1 cellular context compared by ENCODE assay signal in the genomic region with DNA sequence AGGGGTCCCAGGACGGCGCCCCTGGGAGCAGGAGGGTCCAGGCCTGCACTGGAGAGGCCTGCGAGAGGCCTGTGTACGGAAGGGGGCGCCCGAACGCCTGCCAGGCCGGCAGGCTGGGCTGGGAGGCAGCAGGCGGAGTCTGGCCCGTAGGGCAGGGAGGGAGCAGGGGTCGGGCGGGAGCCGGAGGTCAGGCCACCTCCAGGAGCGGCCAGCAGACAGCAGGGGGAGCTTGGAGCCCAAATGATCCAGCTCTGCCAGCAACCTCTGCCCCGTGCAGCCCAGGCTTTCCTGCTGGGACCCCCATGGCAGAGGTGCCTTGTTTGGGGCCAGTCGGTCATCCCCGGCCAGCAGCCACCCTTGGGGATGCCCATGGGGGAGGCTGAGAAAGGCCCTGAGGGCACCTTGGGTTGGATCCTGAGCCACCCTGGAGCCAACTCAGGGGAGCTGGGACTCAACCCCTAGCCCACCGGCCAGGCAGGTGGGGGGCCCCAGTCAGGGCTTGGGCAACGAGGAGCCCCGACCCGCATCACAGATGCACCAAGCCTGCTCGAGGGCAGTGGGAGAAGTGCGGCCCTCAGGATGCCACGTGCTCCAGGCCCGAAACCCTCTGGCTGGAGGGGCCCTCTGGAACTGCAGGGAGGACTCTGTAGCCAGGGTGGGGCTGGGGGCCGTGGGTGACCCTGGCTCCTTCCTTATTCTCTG.
TF ChIP-seq lines count a peak whose summit lies in the region.

No MANE protein-coding gene starts in this region.

TF ChIP-seq in HepG2, 621 proteins besides CTCF, POLR2A, EP300 and RAD21 (continued from another document and continues in another):
- TF ChIP-seq, protein P1, sequence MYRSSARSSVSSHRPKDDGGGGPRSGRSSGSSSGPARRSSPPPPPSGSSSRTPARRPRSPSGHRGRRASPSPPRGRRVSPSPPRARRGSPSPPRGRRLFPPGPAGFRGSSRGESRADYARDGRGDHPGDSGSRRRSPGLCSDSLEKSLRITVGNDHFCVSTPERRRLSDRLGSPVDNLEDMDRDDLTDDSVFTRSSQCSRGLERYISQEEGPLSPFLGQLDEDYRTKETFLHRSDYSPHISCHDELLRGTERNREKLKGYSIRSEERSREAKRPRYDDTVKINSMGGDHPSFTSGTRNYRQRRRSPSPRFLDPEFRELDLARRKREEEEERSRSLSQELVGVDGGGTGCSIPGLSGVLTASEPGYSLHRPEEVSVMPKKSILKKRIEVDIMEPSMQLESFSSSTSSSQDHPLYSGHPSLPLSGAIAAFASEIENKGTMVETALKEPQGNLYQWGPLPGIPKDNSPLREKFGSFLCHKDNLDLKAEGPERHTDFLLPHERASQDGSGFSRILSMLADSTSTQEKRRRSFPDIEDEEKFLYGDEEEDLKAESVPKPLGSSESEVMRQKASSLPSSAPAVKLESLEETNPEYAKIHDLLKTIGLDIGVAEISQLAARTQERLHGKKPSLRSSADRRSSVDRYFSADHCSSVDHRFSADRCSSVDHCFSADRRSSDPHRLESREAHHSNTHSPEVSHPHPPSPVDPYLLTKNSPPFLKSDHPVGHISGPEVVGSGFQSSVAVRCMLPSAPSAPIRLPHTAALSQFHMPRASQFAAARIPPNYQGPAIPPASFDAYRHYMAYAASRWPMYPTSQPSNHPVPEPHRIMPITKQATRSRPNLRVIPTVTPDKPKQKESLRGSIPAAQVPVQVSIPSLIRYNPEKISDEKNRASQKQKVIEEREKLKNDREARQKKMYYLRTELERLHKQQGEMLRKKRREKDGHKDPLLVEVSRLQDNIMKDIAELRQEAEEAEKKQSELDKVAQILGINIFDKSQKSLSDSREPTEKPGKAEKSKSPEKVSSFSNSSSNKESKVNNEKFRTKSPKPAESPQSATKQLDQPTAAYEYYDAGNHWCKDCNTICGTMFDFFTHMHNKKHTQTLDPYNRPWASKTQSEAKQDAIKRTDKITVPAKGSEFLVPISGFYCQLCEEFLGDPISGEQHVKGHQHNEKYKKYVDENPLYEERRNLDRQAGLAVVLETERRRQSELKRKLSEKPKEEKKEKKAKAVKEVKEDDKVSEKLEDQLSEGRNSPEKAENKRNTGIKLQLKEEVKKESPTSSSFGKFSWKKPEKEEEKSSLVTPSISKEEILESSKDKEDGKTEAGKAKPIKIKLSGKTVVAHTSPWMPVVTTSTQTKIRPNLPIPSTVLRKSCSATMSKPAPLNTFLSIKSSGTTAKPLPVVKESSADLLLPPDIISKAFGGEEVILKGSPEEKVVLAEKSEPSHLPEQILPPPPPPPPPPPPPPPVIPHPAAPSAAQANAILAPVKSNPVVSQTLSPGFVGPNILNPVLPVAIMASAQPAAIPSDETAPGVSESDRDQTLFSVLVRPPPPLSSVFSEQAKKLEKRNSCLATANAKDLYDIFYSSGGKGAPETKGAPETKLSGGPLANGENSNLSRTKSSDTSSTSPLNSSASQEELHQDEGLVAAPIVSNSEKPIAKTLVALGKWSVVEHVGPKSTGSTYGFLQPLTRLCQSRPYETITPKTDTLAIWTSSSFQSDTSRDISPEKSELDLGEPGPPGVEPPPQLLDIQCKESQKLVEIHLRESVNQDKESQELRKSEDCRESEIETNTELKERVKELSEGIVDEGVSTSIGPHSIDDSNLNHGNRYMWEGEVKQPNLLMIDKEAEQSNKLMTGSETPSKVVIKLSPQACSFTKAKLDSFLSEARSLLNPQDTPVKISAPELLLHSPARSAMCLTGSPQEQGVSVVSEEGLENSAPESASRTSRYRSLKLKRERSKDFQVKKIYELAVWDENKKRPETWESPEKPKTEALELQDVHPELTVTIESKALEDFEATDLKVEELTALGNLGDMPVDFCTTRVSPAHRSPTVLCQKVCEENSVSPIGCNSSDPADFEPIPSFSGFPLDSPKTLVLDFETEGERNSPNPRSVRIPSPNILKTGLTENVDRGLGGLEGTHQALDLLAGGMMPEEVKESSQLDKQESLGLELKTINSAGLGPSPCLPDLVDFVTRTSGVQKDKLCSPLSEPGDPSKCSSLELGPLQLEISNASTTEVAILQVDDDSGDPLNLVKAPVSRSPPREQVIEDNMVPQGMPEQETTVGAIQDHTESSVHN (CRISPR knock-in tag; IDR thresholded peaks at IDR 0.05), result no peak
- TF ChIP-seq, protein P2, sequence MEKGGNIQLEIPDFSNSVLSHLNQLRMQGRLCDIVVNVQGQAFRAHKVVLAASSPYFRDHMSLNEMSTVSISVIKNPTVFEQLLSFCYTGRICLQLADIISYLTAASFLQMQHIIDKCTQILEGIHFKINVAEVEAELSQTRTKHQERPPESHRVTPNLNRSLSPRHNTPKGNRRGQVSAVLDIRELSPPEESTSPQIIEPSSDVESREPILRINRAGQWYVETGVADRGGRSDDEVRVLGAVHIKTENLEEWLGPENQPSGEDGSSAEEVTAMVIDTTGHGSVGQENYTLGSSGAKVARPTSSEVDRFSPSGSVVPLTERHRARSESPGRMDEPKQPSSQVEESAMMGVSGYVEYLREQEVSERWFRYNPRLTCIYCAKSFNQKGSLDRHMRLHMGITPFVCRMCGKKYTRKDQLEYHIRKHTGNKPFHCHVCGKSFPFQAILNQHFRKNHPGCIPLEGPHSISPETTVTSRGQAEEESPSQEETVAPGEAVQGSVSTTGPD (CRISPR knock-in tag; IDR thresholded peaks at IDR 0.05), result no peak
- TF ChIP-seq NR2F6 (IDR thresholded peaks at IDR 0.05) (peak; percentile 78), NR2F6 (CRISPR knock-in tag; IDR thresholded peaks at IDR 0.05) (peak; percentile 93), TEAD3 (CRISPR knock-in tag; optimal IDR thresholded peaks at IDR 0.05; ENCODE audit: borderline replicate concordance) (no peak), EED (CRISPR knock-in tag; IDR thresholded peaks at IDR 0.05) (no peak; the same call in 1 of the 2 replicates), SIN3A (IDR thresholded peaks at IDR 0.05; ENCODE audit: borderline replicate concordance, low read depth, low read length) (no peak), KLF13 (CRISPR knock-in tag; IDR thresholded peaks at IDR 0.05) (no peak), MIER3 (CRISPR knock-in tag; IDR thresholded peaks at IDR 0.05; ENCODE audit: borderline replicate concordance) (no peak), ZNF274 (CRISPR knock-in tag; IDR thresholded peaks at IDR 0.05) (peak; percentile 84), ELF3 (CRISPR knock-in tag; IDR thresholded peaks at IDR 0.05) (0 out of 2 replicates have a peak, but pooled peaks have one; percentile 35), GABPB1 (CRISPR knock-in tag; IDR thresholded peaks at IDR 0.05) (peak; percentile 68; the same call in 1 of the 2 replicates), ZNF615 (CRISPR knock-in tag; IDR thresholded peaks at IDR 0.05; ENCODE audit: borderline replicate concordance) (no peak), SPEN (CRISPR knock-in tag; IDR thresholded peaks at IDR 0.05; ENCODE audit: low read depth) (0 out of 2 replicates have a peak, but pooled peaks have one; percentile 49), ZFP62 (CRISPR knock-in tag; IDR thresholded peaks at IDR 0.05) (0 out of 2 replicates have a peak, but pooled peaks have one; percentile 68), PRMT3 (CRISPR knock-in tag; IDR thresholded peaks at IDR 0.05; ENCODE audit: borderline replicate concordance, low read depth) (no peak), HNRNPLL (IDR thresholded peaks at IDR 0.05; ENCODE audit: low read depth, low read length, poor library complexity, severe bottlenecking) (peak; percentile 68), SNAPC2 (CRISPR knock-in tag; IDR thresholded peaks at IDR 0.05) (no peak), ZSCAN21 (CRISPR knock-in tag; IDR thresholded peaks at IDR 0.05; ENCODE audit: borderline replicate concordance) (peak; percentile 61; the same call in 1 of the 2 replicates), ZNF460 (CRISPR knock-in tag; IDR thresholded peaks at IDR 0.05; ENCODE audit: borderline replicate concordance) (no peak), BHLHE40 (IDR thresholded peaks at IDR 0.05; ENCODE audit: low read length) (no peak), NONO (IDR thresholded peaks at IDR 0.05) (no peak), NONO (CRISPR knock-in tag; conservative IDR thresholded peaks at IDR 0.05) (peak; percentile 84), ZNF296 (CRISPR knock-in tag; conservative IDR thresholded peaks at IDR 0.05) (no peak), ZNF562 (CRISPR knock-in tag; IDR thresholded peaks at IDR 0.05; ENCODE audit: borderline replicate concordance) (no peak), RXRA (CRISPR knock-in tag; IDR thresholded peaks at IDR 0.05) (peak; percentile 78)
- TF ChIP-seq, protein P3, sequence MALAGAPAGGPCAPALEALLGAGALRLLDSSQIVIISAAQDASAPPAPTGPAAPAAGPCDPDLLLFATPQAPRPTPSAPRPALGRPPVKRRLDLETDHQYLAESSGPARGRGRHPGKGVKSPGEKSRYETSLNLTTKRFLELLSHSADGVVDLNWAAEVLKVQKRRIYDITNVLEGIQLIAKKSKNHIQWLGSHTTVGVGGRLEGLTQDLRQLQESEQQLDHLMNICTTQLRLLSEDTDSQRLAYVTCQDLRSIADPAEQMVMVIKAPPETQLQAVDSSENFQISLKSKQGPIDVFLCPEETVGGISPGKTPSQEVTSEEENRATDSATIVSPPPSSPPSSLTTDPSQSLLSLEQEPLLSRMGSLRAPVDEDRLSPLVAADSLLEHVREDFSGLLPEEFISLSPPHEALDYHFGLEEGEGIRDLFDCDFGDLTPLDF (CRISPR knock-in tag; IDR thresholded peaks at IDR 0.05), result peak; percentile 20; the same call in 1 of the 2 replicates
- TF ChIP-seq, protein P4, sequence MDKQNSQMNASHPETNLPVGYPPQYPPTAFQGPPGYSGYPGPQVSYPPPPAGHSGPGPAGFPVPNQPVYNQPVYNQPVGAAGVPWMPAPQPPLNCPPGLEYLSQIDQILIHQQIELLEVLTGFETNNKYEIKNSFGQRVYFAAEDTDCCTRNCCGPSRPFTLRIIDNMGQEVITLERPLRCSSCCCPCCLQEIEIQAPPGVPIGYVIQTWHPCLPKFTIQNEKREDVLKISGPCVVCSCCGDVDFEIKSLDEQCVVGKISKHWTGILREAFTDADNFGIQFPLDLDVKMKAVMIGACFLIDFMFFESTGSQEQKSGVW (CRISPR knock-in tag; IDR thresholded peaks at IDR 0.05; ENCODE audit: borderline replicate concordance), result no peak
- TF ChIP-seq, protein P5, sequence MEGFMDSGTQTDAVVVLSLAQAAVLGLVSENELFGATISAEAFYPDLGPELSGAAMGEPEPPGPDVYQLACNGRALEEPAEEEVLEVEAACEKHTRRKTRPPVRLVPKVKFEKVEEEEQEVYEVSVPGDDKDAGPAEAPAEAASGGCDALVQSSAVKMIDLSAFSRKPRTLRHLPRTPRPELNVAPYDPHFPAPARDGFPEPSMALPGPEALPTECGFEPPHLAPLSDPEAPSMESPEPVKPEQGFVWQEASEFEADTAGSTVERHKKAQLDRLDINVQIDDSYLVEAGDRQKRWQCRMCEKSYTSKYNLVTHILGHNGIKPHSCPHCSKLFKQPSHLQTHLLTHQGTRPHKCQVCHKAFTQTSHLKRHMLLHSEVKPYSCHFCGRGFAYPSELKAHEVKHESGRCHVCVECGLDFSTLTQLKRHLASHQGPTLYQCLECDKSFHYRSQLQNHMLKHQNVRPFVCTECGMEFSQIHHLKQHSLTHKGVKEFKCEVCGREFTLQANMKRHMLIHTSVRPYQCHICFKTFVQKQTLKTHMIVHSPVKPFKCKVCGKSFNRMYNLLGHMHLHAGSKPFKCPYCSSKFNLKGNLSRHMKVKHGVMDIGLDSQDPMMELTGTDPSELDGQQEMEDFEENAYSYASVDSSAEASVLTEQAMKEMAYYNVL (CRISPR knock-in tag; IDR thresholded peaks at IDR 0.05; ENCODE audit: borderline replicate concordance), result peak; percentile 9; the same call in 1 of the 2 replicates
- TF ChIP-seq, protein P6, sequence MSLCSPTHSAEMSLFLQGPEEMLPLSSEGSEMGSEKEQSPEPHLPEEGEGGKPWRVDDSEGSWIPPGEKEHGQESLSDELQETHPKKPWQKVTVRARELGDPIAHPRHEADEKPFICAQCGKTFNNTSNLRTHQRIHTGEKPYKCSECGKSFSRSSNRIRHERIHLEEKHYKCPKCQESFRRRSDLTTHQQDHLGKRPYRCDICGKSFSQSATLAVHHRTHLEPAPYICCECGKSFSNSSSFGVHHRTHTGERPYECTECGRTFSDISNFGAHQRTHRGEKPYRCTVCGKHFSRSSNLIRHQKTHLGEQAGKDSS (CRISPR knock-in tag; IDR thresholded peaks at IDR 0.05; ENCODE audit: borderline replicate concordance, low read depth), result peak; percentile 87; the same call in 1 of the 2 replicates
- TF ChIP-seq, protein P7, sequence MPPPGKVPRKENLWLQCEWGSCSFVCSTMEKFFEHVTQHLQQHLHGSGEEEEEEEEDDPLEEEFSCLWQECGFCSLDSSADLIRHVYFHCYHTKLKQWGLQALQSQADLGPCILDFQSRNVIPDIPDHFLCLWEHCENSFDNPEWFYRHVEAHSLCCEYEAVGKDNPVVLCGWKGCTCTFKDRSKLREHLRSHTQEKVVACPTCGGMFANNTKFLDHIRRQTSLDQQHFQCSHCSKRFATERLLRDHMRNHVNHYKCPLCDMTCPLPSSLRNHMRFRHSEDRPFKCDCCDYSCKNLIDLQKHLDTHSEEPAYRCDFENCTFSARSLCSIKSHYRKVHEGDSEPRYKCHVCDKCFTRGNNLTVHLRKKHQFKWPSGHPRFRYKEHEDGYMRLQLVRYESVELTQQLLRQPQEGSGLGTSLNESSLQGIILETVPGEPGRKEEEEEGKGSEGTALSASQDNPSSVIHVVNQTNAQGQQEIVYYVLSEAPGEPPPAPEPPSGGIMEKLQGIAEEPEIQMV (CRISPR knock-in tag; IDR thresholded peaks at IDR 0.05; ENCODE audit: low read depth), result peak; percentile 67; the same call in 1 of the 2 replicates
- TF ChIP-seq, protein P8, sequence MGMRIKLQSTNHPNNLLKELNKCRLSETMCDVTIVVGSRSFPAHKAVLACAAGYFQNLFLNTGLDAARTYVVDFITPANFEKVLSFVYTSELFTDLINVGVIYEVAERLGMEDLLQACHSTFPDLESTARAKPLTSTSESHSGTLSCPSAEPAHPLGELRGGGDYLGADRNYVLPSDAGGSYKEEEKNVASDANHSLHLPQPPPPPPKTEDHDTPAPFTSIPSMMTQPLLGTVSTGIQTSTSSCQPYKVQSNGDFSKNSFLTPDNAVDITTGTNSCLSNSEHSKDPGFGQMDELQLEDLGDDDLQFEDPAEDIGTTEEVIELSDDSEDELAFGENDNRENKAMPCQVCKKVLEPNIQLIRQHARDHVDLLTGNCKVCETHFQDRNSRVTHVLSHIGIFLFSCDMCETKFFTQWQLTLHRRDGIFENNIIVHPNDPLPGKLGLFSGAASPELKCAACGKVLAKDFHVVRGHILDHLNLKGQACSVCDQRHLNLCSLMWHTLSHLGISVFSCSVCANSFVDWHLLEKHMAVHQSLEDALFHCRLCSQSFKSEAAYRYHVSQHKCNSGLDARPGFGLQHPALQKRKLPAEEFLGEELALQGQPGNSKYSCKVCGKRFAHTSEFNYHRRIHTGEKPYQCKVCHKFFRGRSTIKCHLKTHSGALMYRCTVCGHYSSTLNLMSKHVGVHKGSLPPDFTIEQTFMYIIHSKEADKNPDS (CRISPR knock-in tag; IDR thresholded peaks at IDR 0.05), result no peak
- TF ChIP-seq, protein P9, sequence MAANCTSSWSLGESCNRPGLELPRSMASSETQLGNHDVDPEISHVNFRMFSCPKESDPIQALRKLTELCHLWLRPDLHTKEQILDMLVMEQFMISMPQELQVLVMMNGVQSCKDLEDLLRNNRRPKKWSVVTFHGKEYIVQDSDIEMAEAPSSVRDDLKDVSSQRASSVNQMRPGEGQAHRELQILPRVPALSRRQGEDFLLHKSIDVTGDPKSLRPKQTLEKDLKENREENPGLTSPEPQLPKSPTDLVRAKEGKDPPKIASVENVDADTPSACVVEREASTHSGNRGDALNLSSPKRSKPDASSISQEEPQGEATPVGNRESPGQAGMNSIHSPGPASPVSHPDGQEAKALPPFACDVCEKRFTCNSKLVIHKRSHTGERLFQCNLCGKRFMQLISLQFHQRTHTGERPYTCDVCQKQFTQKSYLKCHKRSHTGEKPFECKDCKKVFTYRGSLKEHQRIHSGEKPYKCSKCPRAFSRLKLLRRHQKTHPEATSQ (CRISPR knock-in tag; IDR thresholded peaks at IDR 0.05; ENCODE audit: borderline replicate concordance), result no peak
